Comparison of ENCODE assay signal across 9 cellular contexts in the genomic region with DNA sequence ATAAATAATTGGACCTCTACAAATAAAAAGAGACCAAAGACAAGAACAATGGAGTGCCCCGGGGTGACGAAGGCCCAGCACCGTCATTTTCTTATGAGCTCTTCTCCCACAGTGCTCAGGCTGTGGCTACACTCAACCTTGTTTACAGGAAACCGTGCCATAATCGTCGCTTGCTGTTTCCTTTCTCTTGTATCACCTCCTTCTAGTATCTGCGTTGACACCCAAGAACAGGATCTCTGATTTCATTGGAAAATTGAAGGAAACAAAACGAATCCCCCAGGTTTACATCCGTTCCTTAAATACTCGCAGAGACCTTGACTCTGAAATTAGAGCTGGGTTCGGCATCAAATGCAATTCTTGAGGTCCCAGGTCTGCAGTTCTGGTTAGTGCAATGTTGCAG. TPM values are rescaled to one million over a fixed set of nuclear protein-coding genes. Genes with fewer than 3 reads are reported as not detected.
DNase-seq lines count a peak whose midpoint lies in the region; ATAC-seq and TF ChIP-seq lines count a peak whose summit lies in the region.
"Had no signal": no experiment of that assay in that cellular context is flagged by ENCODE, and none has a peak within 500 bp of the region (broad histone marks: within the 10 kb centered on the region; RNA-seq: fewer than 3 reads in every experiment).

No MANE protein-coding gene starts in this region.

- TF ChIP-seq CTCF in GM10266 (IDR thresholded peaks at IDR 0.05; ENCODE audit: control insufficient read depth, insufficient read depth, low read depth, missing control alignments) (peak; percentile 22), SK-N-SH (IDR thresholded peaks at IDR 0.05) (no peak), fibroblast of pulmonary artery (IDR thresholded peaks at IDR 0.05; ENCODE audit: low read length, missing control alignments) (no peak)

- H3K27me3 ChIP-seq in SK-N-SH (ENCODE audit: insufficient read depth): no peaks in the 10 kb centered on the region

- POLR2A ChIA-PET in SK-N-SH (lab: Yijun Ruan, JAX): no interaction called here

- TF ChIP-seq RAD21 in SK-N-SH (IDR thresholded peaks at IDR 0.05; ENCODE audit: low read length): no peak

- CTCF ChIA-PET in SK-N-SH (lab: Yijun Ruan, JAX): interaction anchor here (0.5 to 10.7 kb wide), 139 partner anchors 8 to 1587 kb away, joined by 3 to 291 read pairs (median 4); a partner anchor contains a TSS

- peaks cover 34% of the 10 kb centered on the region for H3F3A ChIP-seq in SK-N-SH (replicated peaks; ENCODE audit: insufficient read depth)

- DNase-seq in GM10266 (ENCODE audit: extremely low spot score) (no peak), SK-N-SH (no peak), fibroblast of pulmonary artery (ENCODE audit: low read depth) (peak; percentile 35), retina (peak; percentile 75), NCI-H774 (lab: John Stamatoyannopoulos, UW) (no peak), occipital lobe (lab: John Stamatoyannopoulos, UW) (no peak)
- DNase-seq in stimulated activated CD4-positive, alpha-beta T cell treated with anti-CD3 and anti-CD28 coated beads, Interleukin-4, amount 100 ng/mL, for 24 hours: no peak

- peak overlapping the region; percentile 4 to 72; a peak in 3 of 4 replicates for H3K4me3 ChIP-seq in SK-N-SH (ENCODE audit: low read depth in 2 of 2, low read length in 1 of 2)
- peak overlapping the region; percentile 44 for H3K4me3 ChIP-seq in fibroblast of pulmonary artery (replicated peaks; ENCODE audit: low read depth, low read length)

- H2AFZ ChIP-seq in SK-N-SH (ENCODE audit: low read depth): peak overlapping the region; percentile 52

- ATAC-seq in HG02840 (IDR thresholded peaks at IDR 0.05; ENCODE audit: low FRiP score, unreplicated experiment): no peak

- peaks cover 26 to 36% of the 10 kb centered on the region in 2 experiments for H3K4me1 ChIP-seq in SK-N-SH (ENCODE audit: control insufficient read depth in 1 of 2, insufficient read depth in 2 of 2, low read depth in 1 of 2, low read length in 1 of 2)

- no peak for TF ChIP-seq EP300 in SK-N-SH (IDR thresholded peaks at IDR 0.05; ENCODE audit: borderline replicate concordance in 1 of 2, low read depth in 1 of 2, low read length in 1 of 2)

- peaks cover 27% of the 10 kb centered on the region for H3K79me2 ChIP-seq in SK-N-SH (ENCODE audit: insufficient read depth)

- H3K9me3 ChIP-seq in SK-N-SH: no peaks in the 10 kb centered on the region

- peak overlapping the region; percentile 84 for H3K4me2 ChIP-seq in SK-N-SH

- H3K36me3 ChIP-seq in SK-N-SH (replicated peaks in 1 of 2; ENCODE audit: control insufficient read depth in 1 of 2, insufficient read depth in 2 of 2, low read length in 1 of 2): peaks cover 0 to 5% of the 10 kb centered on the region in 2 experiments

- WGBS in SK-N-SH (ENCODE audit: low lambda C conversion rate): 30% methylated on average over 11 of the region's 11 CpGs

- H3K9me2 ChIP-seq in SK-N-SH: no peaks in the 10 kb centered on the region

- 0 out of 2 replicates have a peak overlapping the region, but pooled peaks have one; percentile 1 for H3K9ac ChIP-seq in SK-N-SH

- peak overlapping the region in 1 of 2 experiments; percentile 3; a peak in 1 of 4 replicates for H3K27ac ChIP-seq in SK-N-SH (ENCODE audit: low read depth in 2 of 2, low read length in 1 of 2)

- peaks cover 24% of the 10 kb centered on the region for H4K20me1 ChIP-seq in SK-N-SH (ENCODE audit: insufficient read depth)

TF ChIP-seq in SK-N-SH, 30 proteins besides CTCF, POLR2A, EP300 and RAD21:
- TF ChIP-seq FOSL2 (IDR thresholded peaks at IDR 0.05; ENCODE audit: borderline replicate concordance, low read depth) (no peak), EZH2phosphoT487 (IDR thresholded peaks at IDR 0.05; ENCODE audit: borderline replicate concordance, low read depth) (no peak), CHD2 (IDR thresholded peaks at IDR 0.05; ENCODE audit: low read length, partially characterized antibody) (no peak), FOXM1 (IDR thresholded peaks at IDR 0.05; ENCODE audit: low read depth) (no peak), SIN3A (IDR thresholded peaks at IDR 0.05; ENCODE audit: borderline replicate concordance, low read depth, low read length) (no peak), MEF2A (IDR thresholded peaks at IDR 0.05; ENCODE audit: borderline replicate concordance, low read depth) (no peak), TEAD4 (IDR thresholded peaks at IDR 0.05; ENCODE audit: borderline replicate concordance, insufficient read depth) (no peak), NFIC (IDR thresholded peaks at IDR 0.05; ENCODE audit: borderline replicate concordance) (no peak), FOXJ3 (CRISPR knock-in tag; IDR thresholded peaks at IDR 0.05) (no peak), TAF1 (IDR thresholded peaks at IDR 0.05; ENCODE audit: borderline replicate concordance, low read depth, low read length) (no peak), GATA2 (CRISPR knock-in tag; IDR thresholded peaks at IDR 0.05) (no peak)
- TF ChIP-seq, protein P1, sequence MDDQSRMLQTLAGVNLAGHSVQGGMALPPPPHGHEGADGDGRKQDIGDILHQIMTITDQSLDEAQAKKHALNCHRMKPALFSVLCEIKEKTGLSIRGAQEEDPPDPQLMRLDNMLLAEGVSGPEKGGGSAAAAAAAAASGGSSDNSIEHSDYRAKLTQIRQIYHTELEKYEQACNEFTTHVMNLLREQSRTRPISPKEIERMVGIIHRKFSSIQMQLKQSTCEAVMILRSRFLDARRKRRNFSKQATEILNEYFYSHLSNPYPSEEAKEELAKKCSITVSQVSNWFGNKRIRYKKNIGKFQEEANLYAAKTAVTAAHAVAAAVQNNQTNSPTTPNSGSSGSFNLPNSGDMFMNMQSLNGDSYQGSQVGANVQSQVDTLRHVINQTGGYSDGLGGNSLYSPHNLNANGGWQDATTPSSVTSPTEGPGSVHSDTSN (IDR thresholded peaks at IDR 0.05): no peak
- TF ChIP-seq, protein P2, sequence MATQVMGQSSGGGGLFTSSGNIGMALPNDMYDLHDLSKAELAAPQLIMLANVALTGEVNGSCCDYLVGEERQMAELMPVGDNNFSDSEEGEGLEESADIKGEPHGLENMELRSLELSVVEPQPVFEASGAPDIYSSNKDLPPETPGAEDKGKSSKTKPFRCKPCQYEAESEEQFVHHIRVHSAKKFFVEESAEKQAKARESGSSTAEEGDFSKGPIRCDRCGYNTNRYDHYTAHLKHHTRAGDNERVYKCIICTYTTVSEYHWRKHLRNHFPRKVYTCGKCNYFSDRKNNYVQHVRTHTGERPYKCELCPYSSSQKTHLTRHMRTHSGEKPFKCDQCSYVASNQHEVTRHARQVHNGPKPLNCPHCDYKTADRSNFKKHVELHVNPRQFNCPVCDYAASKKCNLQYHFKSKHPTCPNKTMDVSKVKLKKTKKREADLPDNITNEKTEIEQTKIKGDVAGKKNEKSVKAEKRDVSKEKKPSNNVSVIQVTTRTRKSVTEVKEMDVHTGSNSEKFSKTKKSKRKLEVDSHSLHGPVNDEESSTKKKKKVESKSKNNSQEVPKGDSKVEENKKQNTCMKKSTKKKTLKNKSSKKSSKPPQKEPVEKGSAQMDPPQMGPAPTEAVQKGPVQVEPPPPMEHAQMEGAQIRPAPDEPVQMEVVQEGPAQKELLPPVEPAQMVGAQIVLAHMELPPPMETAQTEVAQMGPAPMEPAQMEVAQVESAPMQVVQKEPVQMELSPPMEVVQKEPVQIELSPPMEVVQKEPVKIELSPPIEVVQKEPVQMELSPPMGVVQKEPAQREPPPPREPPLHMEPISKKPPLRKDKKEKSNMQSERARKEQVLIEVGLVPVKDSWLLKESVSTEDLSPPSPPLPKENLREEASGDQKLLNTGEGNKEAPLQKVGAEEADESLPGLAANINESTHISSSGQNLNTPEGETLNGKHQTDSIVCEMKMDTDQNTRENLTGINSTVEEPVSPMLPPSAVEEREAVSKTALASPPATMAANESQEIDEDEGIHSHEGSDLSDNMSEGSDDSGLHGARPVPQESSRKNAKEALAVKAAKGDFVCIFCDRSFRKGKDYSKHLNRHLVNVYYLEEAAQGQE (IDR thresholded peaks at IDR 0.05; ENCODE audit: low read depth, low read length): no peak
- TF ChIP-seq, protein P3, sequence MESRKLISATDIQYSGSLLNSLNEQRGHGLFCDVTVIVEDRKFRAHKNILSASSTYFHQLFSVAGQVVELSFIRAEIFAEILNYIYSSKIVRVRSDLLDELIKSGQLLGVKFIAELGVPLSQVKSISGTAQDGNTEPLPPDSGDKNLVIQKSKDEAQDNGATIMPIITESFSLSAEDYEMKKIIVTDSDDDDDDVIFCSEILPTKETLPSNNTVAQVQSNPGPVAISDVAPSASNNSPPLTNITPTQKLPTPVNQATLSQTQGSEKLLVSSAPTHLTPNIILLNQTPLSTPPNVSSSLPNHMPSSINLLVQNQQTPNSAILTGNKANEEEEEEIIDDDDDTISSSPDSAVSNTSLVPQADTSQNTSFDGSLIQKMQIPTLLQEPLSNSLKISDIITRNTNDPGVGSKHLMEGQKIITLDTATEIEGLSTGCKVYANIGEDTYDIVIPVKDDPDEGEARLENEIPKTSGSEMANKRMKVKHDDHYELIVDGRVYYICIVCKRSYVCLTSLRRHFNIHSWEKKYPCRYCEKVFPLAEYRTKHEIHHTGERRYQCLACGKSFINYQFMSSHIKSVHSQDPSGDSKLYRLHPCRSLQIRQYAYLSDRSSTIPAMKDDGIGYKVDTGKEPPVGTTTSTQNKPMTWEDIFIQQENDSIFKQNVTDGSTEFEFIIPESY (IDR thresholded peaks at IDR 0.05; ENCODE audit: borderline replicate concordance, low read depth): no peak
- TF ChIP-seq, protein P4, sequence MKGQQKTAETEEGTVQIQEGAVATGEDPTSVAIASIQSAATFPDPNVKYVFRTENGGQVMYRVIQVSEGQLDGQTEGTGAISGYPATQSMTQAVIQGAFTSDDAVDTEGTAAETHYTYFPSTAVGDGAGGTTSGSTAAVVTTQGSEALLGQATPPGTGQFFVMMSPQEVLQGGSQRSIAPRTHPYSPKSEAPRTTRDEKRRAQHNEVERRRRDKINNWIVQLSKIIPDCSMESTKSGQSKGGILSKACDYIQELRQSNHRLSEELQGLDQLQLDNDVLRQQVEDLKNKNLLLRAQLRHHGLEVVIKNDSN (IDR thresholded peaks at IDR 0.05; ENCODE audit: borderline replicate concordance, low read depth): no peak

RNA-seq across cellular contexts. Expression of a gene that starts 1.7 kb away (rescaled TPM):
- polyA plus RNA-seq in SK-N-SH (2012; rRNA removed): 51.2 and 80.3 TPM in 2 replicates
- polyA plus RNA-seq in SK-N-SH (2012; cell fraction: cytosol; rRNA removed): 58.5 and 59.1 TPM in 2 replicates
- polyA plus RNA-seq in SK-N-SH (2012; cell fraction: nucleus; rRNA removed): 80.5 and 102 TPM in 2 replicates
- 4.2 TPM for total RNA-seq in occipital lobe

RNA-seq across cellular contexts. Expression of a gene that starts 34.5 kb away (rescaled TPM):
- polyA plus RNA-seq in SK-N-SH (2012; rRNA removed): not detected in 2 replicates
- not detected in 2 replicates for polyA plus RNA-seq in SK-N-SH (2012; cell fraction: cytosol; rRNA removed)
- not detected in 2 replicates for polyA plus RNA-seq in SK-N-SH (2012; cell fraction: nucleus; rRNA removed)
- total RNA-seq in occipital lobe: 0.31 TPM

RNA-seq across cellular contexts. Expression of a gene that starts 49.9 kb away (rescaled TPM):
- polyA plus RNA-seq in SK-N-SH (2012; rRNA removed): not detected in 2 replicates
- not detected in 2 replicates for polyA plus RNA-seq in SK-N-SH (2012; cell fraction: cytosol; rRNA removed)
- not detected in 2 replicates for polyA plus RNA-seq in SK-N-SH (2012; cell fraction: nucleus; rRNA removed)
- total RNA-seq in occipital lobe: not detected
- total RNA-seq: kidney epithelial cell had no signal

Comparison
In these comparisons a context has a peak if more than half of its experiments do, and no peak if none do; other contexts are left out.
1. DNase-seq: peak in fibroblast of pulmonary artery (single experiment) and retina (single experiment); none in GM10266 (single experiment), SK-N-SH (single experiment), NCI-H774 (single experiment), stimulated activated CD4-positive, alpha-beta T cell treated with anti-CD3 and anti-CD28 coated beads, Interleukin-4, amount 100 ng/mL, for 24 hours (single experiment) and occipital lobe (single experiment).